10 cellular contexts compared by ENCODE assay signal in the genomic region with DNA sequence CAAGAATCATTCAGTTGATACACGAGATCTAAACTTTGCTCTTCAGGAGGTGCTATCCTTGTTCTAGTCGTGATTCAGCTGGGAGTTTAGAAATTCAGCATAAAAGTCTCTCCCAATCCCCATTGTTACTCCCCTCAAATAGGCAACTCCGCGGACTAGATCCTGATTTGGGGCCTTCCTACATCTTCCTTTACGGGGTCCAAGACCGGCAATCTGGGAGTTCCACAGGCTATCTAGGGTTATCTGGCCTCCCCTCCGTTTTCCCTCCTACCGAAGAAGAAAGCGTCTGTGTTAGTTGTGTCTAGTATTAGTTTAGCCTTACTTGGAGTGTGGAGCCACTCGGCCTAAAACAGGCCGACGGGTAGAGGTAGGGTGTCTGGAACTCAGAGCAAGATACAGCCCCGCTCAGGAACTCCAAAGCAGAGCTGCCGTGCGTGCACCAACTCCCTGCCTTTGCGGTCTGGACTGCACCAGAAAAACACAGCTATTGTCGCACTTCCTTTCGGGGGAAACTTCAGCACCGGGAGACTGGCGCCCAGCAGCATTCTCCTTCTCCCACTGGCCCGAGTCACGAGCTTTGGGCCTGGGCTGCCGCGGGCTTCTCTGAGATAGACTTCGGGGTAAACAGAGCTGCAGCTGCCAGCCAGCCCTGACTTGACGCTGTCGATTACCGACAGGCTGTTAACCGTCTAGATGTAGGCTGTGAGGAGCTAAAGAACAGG. TPM values are rescaled to one million over a fixed set of nuclear protein-coding genes. Genes with fewer than 3 reads are reported as not detected.
DNase-seq lines count a peak whose midpoint lies in the region; ATAC-seq, FAIRE-seq and TF ChIP-seq lines count a peak whose summit lies in the region.
"Had no signal": no experiment of that assay in that cellular context is flagged by ENCODE, and none has a peak within 500 bp of the region (broad histone marks: within the 10 kb centered on the region; RNA-seq: fewer than 3 reads in every experiment).

No MANE protein-coding gene starts in this region.

- H2AK5ac ChIP-seq in mesendoderm (ENCODE audit: low read length) = no peak overlapping the region

- peaks cover 62% of the 10 kb centered on the region for H3K27me3 Mint-ChIP-seq in chondrocyte (ENCODE audit: low read depth)

- H3K27ac Mint-ChIP-seq in chondrocyte (ENCODE audit: unreplicated experiment) = no peak overlapping the region

- H3K36me3 Mint-ChIP-seq in chondrocyte (ENCODE audit: low read depth) = peaks cover 4% of the 10 kb centered on the region

- no peaks in the 10 kb centered on the region for H3K9me3 Mint-ChIP-seq in chondrocyte (ENCODE audit: low read depth)

- POLR2A ChIA-PET in A673 (lab: Charles Lee; ENCODE audit: low non-redundant PET) = no interaction called here

- CTCF ChIA-PET in A673 (lab: Charles Lee) = no interaction called here

- peak overlapping the region; percentile 12 for H3K4me2 ChIP-seq in mesendoderm (ENCODE audit: low read length)

- no peak overlapping the region for H4K5ac ChIP-seq in mesendoderm (ENCODE audit: low read length)

- DNase-seq in A673 (ENCODE audit: low spot score) = no peak
- no peak for DNase-seq in chondrocyte (ENCODE audit: low spot score)
- peak; percentile 52 for DNase-seq in mesendoderm
- DNase-seq in GM19239 (ENCODE audit: insufficient read length, low spot score) = no peak
- no peak for DNase-seq in activated CD4-positive, CD25-positive, alpha-beta regulatory T cell treated with anti-CD3 and anti-CD28 coated beads, Interleukin-2, amount 50 U/mL, for 72 hours
- DNase-seq in activated effector memory CD4-positive, alpha-beta T cell treated with anti-CD3 and anti-CD28 coated beads, Interleukin-2, amount 50 U/mL, for 16 hours = no peak
- DNase-seq: NCI-H510A had no signal

- no peak overlapping the region for H3K56ac ChIP-seq in mesendoderm (ENCODE audit: low read length)

- H3K79me1 ChIP-seq in mesendoderm (ENCODE audit: low read length) = no peaks in the 10 kb centered on the region

- H3K23ac ChIP-seq in mesendoderm (ENCODE audit: low read length) = no peak overlapping the region

- ATAC-seq in GM19467 (IDR thresholded peaks at IDR 0.05; ENCODE audit: unreplicated experiment) = no peak

- H2BK5ac ChIP-seq in mesendoderm (ENCODE audit: low read length) = no peak overlapping the region

- H3K4me3 Mint-ChIP-seq in chondrocyte (ENCODE audit: unreplicated experiment) = peak overlapping the region; percentile 48

- no peak for FAIRE-seq in GM19239 (lab: Jason Lieb, UNC)
- FAIRE-seq: bronchial epithelial cell had no signal

- H3K4me3 ChIP-seq in A673 (ENCODE audit: low read depth, low read length, poor library complexity, severe bottlenecking) (no peak overlapping the region), HUES48 (ENCODE audit: low read depth, low read length) (peak overlapping the region; percentile 7; the same call in 1 of the 2 replicates), mesendoderm (ENCODE audit: low read length) (no peak overlapping the region)

- H3K4ac ChIP-seq in mesendoderm (ENCODE audit: low read depth, low read length) = no peak overlapping the region

- intact Hi-C loops in A673 (cut with micrococcal nuclease; ENCODE audit: unreplicated experiment) = loop anchor here (2.0 to 10.0 kb wide), 5 partner anchors 611 to 1307 kb away; partner anchors contain the start of gene SLC25A13

- H3K27ac ChIP-seq in A673 (ENCODE audit: low read depth, low read length, poor library complexity, severe bottlenecking) = peak overlapping the region; percentile 88
- H3K27ac ChIP-seq in HUES48 (ENCODE audit: low read depth, low read length) = no peak overlapping the region
- no peak overlapping the region for H3K27ac ChIP-seq in mesendoderm (ENCODE audit: low read depth, low read length)

- peaks cover 62% of the 10 kb centered on the region for H3K4me1 Mint-ChIP-seq in chondrocyte (ENCODE audit: low read depth)

- H3K9me3 ChIP-seq in A673 (ENCODE audit: low read depth, low read length, poor library complexity, severe bottlenecking) = no peaks in the 10 kb centered on the region
- no peaks in the 10 kb centered on the region for H3K9me3 ChIP-seq in HUES48 (ENCODE audit: control insufficient read depth, insufficient read depth, low read length)

- H3K27me3 ChIP-seq in A673 (replicated peaks; ENCODE audit: insufficient read depth, low read depth, low read length, poor library complexity) (peaks cover 3% of the 10 kb centered on the region), HUES48 (ENCODE audit: control insufficient read depth, insufficient read depth, low read length) (peaks cover 86% of the 10 kb centered on the region), mesendoderm (ENCODE audit: insufficient read depth, low read length, poor library complexity) (peaks cover 31% of the 10 kb centered on the region)

- H3K18ac ChIP-seq in mesendoderm (ENCODE audit: low read length) = no peak overlapping the region

- H3K4me1 ChIP-seq in A673 (ENCODE audit: insufficient read depth, low read length, poor library complexity, severe bottlenecking) = peaks cover 25% of the 10 kb centered on the region
- H3K4me1 ChIP-seq in HUES48 (ENCODE audit: control insufficient read depth, insufficient read depth, low read length) = peaks cover 53% of the 10 kb centered on the region
- peaks cover 4% of the 10 kb centered on the region for H3K4me1 ChIP-seq in mesendoderm (ENCODE audit: control insufficient read depth, low read depth, low read length)

- no peak overlapping the region for H4K8ac ChIP-seq in mesendoderm (ENCODE audit: low read depth, low read length)

- no peaks in the 10 kb centered on the region for H3K79me2 ChIP-seq in mesendoderm (ENCODE audit: control insufficient read depth, insufficient read depth, low read length)

- no peak overlapping the region for H2BK15ac ChIP-seq in mesendoderm (replicated peaks; ENCODE audit: low read depth)

- H3K9ac ChIP-seq in HUES48 (ENCODE audit: low read depth, low read length) (no peak overlapping the region), mesendoderm (ENCODE audit: low read length) (no peak overlapping the region)

- H3K36me3 ChIP-seq in A673 (ENCODE audit: insufficient read depth, low read length, poor library complexity, severe bottlenecking) (peaks cover 23% of the 10 kb centered on the region), HUES48 (ENCODE audit: control insufficient read depth, insufficient read depth, low read length) (no peaks in the 10 kb centered on the region), mesendoderm (ENCODE audit: control insufficient read depth, insufficient read depth, low read length) (no peaks in the 10 kb centered on the region)

- H2BK120ac ChIP-seq in mesendoderm (ENCODE audit: low read depth, low read length) = no peak overlapping the region

- no CpG with 5 or more reads among the region's 29 CpGs for WGBS in mesendoderm (ENCODE audit: extremely low coverage, insufficient coverage, low lambda C conversion rate)

- BruUV-seq in A673 (replicated peaks; lab: Mats Ljungman, UMichigan) = no TSS peak

- TF ChIP-seq CTCF in A673 (conservative IDR thresholded peaks at IDR 0.05; ENCODE audit: low read depth, low read length) = no peak
- no peak for TF ChIP-seq CTCF in chondrocyte (IDR thresholded peaks at IDR 0.05)

RNA-seq across cellular contexts. Expression of gene DLX5, which starts 1.5 kb away (rescaled TPM):
- total RNA-seq in A673 (2021) (69.6 and 82.1 TPM in 2 replicates), chondrocyte (0.27 to 7.5 TPM (median 0.77 TPM) in 3 replicates)
- 0.29 TPM for polyA plus RNA-seq in mesendoderm (2013, experiment 1 of 2)
- polyA plus RNA-seq in mesendoderm (2013, experiment 2 of 2) = 0.42 TPM
- total RNA-seq: bronchial epithelial cell had no signal

RNA-seq across cellular contexts. Expression of gene DLX6, which starts 20.8 kb away (rescaled TPM):
- 17.9 and 19.3 TPM in 2 replicates for total RNA-seq in A673 (2021)
- total RNA-seq in chondrocyte = 2.7 TPM in 1 of 3 replicates, not detected in the others
- polyA plus RNA-seq in mesendoderm (2013, experiment 1 of 2) = 0.21 TPM
- polyA plus RNA-seq in mesendoderm (2013, experiment 2 of 2) = 0.14 TPM
- total RNA-seq: bronchial epithelial cell had no signal
